In genomic region chr2:196887431-196887830, GRCh38 we compare ENCODE assay signal across 22 cellular contexts.
"Had no signal": no experiment of that assay in that cellular context is flagged by ENCODE, and none has a peak within 500 bp of the region (broad histone marks: within the 10 kb centered on the region; RNA-seq: fewer than 3 reads in every experiment).

No MANE protein-coding gene starts in this region.

- H3K36me3 ChIP-seq: right lobe of liver, thyroid gland had no signal

- H3K36me3 Mint-ChIP-seq: natural killer cell had no signal

- H3K4me1 ChIP-seq: gastrocnemius medialis, heart right ventricle, neural progenitor cell, parathyroid adenoma, psoas muscle, right lobe of liver, suprapubic skin, thyroid gland had no signal

- H3K27ac ChIP-seq: gastrocnemius medialis, heart right ventricle, neural progenitor cell, parathyroid adenoma, psoas muscle, right lobe of liver, suprapubic skin, thyroid gland had no signal

- H3K4me2 ChIP-seq: neural progenitor cell had no signal

- H3K4me3 ChIP-seq: gastrocnemius medialis, heart right ventricle, mucosa of descending colon, neural progenitor cell, psoas muscle, right lobe of liver, suprapubic skin, thyroid gland had no signal

- H3K27me3 Mint-ChIP-seq: dendritic cell treated with granulocyte-macrophage colony-stimulating factor and Interleukin-4, amounts not matched to agents 40 ng/mL and 50 ng/mL, for 4 days; effector memory CD8-positive, alpha-beta T cell; type B pancreatic cell had no signal

- DNase-seq: effector memory CD8-positive, alpha-beta T cell; erythroblast; gastrocnemius medialis; heart right ventricle; hypothalamus; kidney glomerular epithelial cell; natural killer cell; nucleus accumbens; psoas muscle; retina; right lobe of liver; stimulated activated CD4-positive, alpha-beta T cell treated with anti-CD3 and anti-CD28 coated beads, Interleukin-4, amount 100 ng/mL, for 1 hour; stimulated activated CD8-positive, alpha-beta memory T cell treated with anti-CD3 and anti-CD28 coated beads, Interleukin-4, amount 100 ng/mL, for 48 hours; stimulated activated naive CD8-positive, alpha-beta T cell treated with anti-CD3 and anti-CD28 coated beads, Interleukin-15, Interleukin-2, amounts not matched to agents 100 U/mL and 50 U/mL, for 24 hours; thyroid gland had no signal

- H3K4me1 Mint-ChIP-seq: natural killer cell; neural progenitor cell; stimulated activated effector memory CD8-positive, alpha-beta T cell treated with anti-CD3 and anti-CD28 coated beads, Interleukin-12 subunit alpha, Interleukin-12 subunit beta, amount 100 ng/mL, for 72 hours had no signal

- H3K27ac Mint-ChIP-seq: dendritic cell treated with granulocyte-macrophage colony-stimulating factor and Interleukin-4, amounts not matched to agents 40 ng/mL and 50 ng/mL, for 4 days; effector memory CD8-positive, alpha-beta T cell; natural killer cell; neural progenitor cell; stimulated activated effector memory CD8-positive, alpha-beta T cell treated with anti-CD3 and anti-CD28 coated beads, Interleukin-12 subunit alpha, Interleukin-12 subunit beta, amount 100 ng/mL, for 72 hours; type B pancreatic cell had no signal

- H3K9me3 Mint-ChIP-seq: dendritic cell treated with granulocyte-macrophage colony-stimulating factor and Interleukin-4, amounts not matched to agents 40 ng/mL and 50 ng/mL, for 4 days; effector memory CD8-positive, alpha-beta T cell; natural killer cell; stimulated activated effector memory CD8-positive, alpha-beta T cell treated with anti-CD3 and anti-CD28 coated beads, Interleukin-12 subunit alpha, Interleukin-12 subunit beta, amount 100 ng/mL, for 72 hours; type B pancreatic cell had no signal

- H2AFZ ChIP-seq: neural progenitor cell, parathyroid adenoma had no signal

- H3K79me2 ChIP-seq: parathyroid adenoma had no signal

- H3K4me3 Mint-ChIP-seq: dendritic cell treated with granulocyte-macrophage colony-stimulating factor and Interleukin-4, amounts not matched to agents 40 ng/mL and 50 ng/mL, for 4 days; effector memory CD8-positive, alpha-beta T cell; natural killer cell; neural progenitor cell; stimulated activated effector memory CD8-positive, alpha-beta T cell treated with anti-CD3 and anti-CD28 coated beads, Interleukin-12 subunit alpha, Interleukin-12 subunit beta, amount 100 ng/mL, for 72 hours; type B pancreatic cell had no signal

- H3K9me3 ChIP-seq: gastrocnemius medialis, heart right ventricle, mucosa of descending colon, psoas muscle, right lobe of liver, suprapubic skin, thyroid gland had no signal

- H3K9ac ChIP-seq: neural progenitor cell, parathyroid adenoma had no signal

- ATAC-seq: effector memory CD8-positive, alpha-beta T cell; gastrocnemius medialis; heart right ventricle; mucosa of descending colon; natural killer cell; psoas muscle; right lobe of liver; stimulated activated effector memory CD8-positive, alpha-beta T cell treated with anti-CD3 and anti-CD28 coated beads, Interleukin-12 subunit alpha, Interleukin-12 subunit beta, amount 100 ng/mL, for 72 hours; stimulated activated naive CD8-positive, alpha-beta T cell treated with anti-CD3 and anti-CD28 coated beads, Interleukin-15, Interleukin-2, amounts not matched to agents 100 U/mL and 50 U/mL, for 24 hours had no signal

- H3K27me3 ChIP-seq: gastrocnemius medialis, heart right ventricle, neural progenitor cell, right lobe of liver, suprapubic skin, thyroid gland had no signal
